In the genomic region with DNA sequence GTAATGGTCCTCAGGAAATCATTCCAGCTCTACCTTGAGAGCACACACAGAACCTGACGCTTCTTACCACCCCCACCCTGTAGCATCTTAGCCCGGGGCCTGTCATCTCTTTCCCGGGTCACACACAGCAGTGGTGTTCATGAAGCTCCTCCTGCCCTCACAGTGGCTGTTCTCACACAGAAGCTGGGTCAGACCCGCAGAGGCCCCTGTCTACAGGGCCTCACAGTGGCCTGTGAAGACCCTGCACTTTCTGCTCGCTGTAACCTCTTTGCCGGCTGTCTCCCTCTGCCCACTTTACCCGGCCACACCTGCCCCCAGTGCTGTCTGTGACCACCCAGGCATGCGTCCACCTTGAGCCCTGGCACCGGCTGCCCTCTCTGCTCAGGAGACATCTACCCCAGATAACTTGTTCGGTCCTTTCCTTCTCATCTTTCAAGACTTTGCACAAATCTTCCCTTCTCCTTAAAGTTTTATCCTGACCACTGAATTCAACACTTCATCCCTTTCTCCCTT, we compare ENCODE assay signal across 8 cellular contexts. TPM values are rescaled to one million over a fixed set of nuclear protein-coding genes. Genes with fewer than 3 reads are reported as not detected.
DNase-seq lines count a peak whose midpoint lies in the region; ATAC-seq, FAIRE-seq and TF ChIP-seq lines count a peak whose summit lies in the region.
"Not testable (repeated sequence)": the region's sequence is repeated elsewhere in the genome, so short reads cannot be mapped to it uniquely, and the experiment has no call there.
"Had no signal": no experiment of that assay in that cellular context is flagged by ENCODE, and none has a peak within 500 bp of the region (broad histone marks: within the 10 kb centered on the region; RNA-seq: fewer than 3 reads in every experiment).

No MANE protein-coding gene starts in this region.

- H3K79me1 ChIP-seq in mesendoderm (ENCODE audit: low read length): not testable (repeated sequence)

- H3K4me1 ChIP-seq in mesendoderm (ENCODE audit: control insufficient read depth, low read depth, low read length); neural progenitor cell: not testable (repeated sequence)

- H3K36me3 Mint-ChIP-seq in T-helper 17 cell (ENCODE audit: low read depth); activated naive CD4-positive, alpha-beta T cell treated with anti-CD3 and anti-CD28 coated beads, Interleukin-2, amount 50 U/mL, for 24 hours; neural progenitor cell: not testable (repeated sequence)
- peaks cover 26% of the 10 kb centered on the region for H3K36me3 Mint-ChIP-seq in endothelial cell (ENCODE audit: low read depth, unreplicated experiment)
- peaks cover 14 to 36% of the 10 kb centered on the region in 2 donors for H3K36me3 Mint-ChIP-seq in stimulated activated naive B cell treated with anti-CD40 and anti-IgM and Interleukin-4, amounts not matched to agents 10 μg/mL and 1 μg/mL and 100 μg/mL, for 72 hours

- DNase-seq in GM19239 (ENCODE audit: insufficient read length, low spot score); T-helper 17 cell; endothelial cell (ENCODE audit: low spot score); neural progenitor cell (ENCODE audit: low spot score); stimulated activated naive B cell treated with anti-CD40 and anti-IgM and Interleukin-4, amounts not matched to agents 10 μg/mL and 1 μg/mL and 100 μg/mL, for 72 hours: not testable (repeated sequence)
- peak; percentile 6 for DNase-seq in mesendoderm

- H4K8ac ChIP-seq in mesendoderm (ENCODE audit: low read depth, low read length): not testable (repeated sequence)

- not testable (repeated sequence) for H4K5ac ChIP-seq in mesendoderm (ENCODE audit: low read length)

- not testable (repeated sequence) for H2BK15ac ChIP-seq in mesendoderm (replicated peaks; ENCODE audit: low read depth)

- not testable (repeated sequence) for H3K4me3 Mint-ChIP-seq in T-helper 17 cell; activated naive CD4-positive, alpha-beta T cell treated with anti-CD3 and anti-CD28 coated beads, Interleukin-2, amount 50 U/mL, for 24 hours; neural progenitor cell; stimulated activated naive B cell treated with anti-CD40 and anti-IgM and Interleukin-4, amounts not matched to agents 10 μg/mL and 1 μg/mL and 100 μg/mL, for 72 hours
- H3K4me3 Mint-ChIP-seq in endothelial cell (ENCODE audit: unreplicated experiment): peak overlapping the region; percentile 72

- not testable (repeated sequence) for H2AFZ ChIP-seq in neural progenitor cell (replicated peaks)

- WGBS in mesendoderm (ENCODE audit: extremely low coverage, insufficient coverage, low lambda C conversion rate): no CpG with 5 or more reads among the region's 10 CpGs

- not testable (repeated sequence) for H3K4ac ChIP-seq in mesendoderm (ENCODE audit: low read depth, low read length)

- H3K18ac ChIP-seq in mesendoderm (ENCODE audit: low read length): not testable (repeated sequence)

- peak overlapping the region; percentile 68 for H3K27ac Mint-ChIP-seq in T-helper 17 cell
- H3K27ac Mint-ChIP-seq in activated naive CD4-positive, alpha-beta T cell treated with anti-CD3 and anti-CD28 coated beads, Interleukin-2, amount 50 U/mL, for 24 hours: peak overlapping the region; percentile 8
- H3K27ac Mint-ChIP-seq in endothelial cell (ENCODE audit: unreplicated experiment): peak overlapping the region; percentile 65
- peak overlapping the region; percentile 21 for H3K27ac Mint-ChIP-seq in neural progenitor cell
- H3K27ac Mint-ChIP-seq in stimulated activated naive B cell treated with anti-CD40 and anti-IgM and Interleukin-4, amounts not matched to agents 10 μg/mL and 1 μg/mL and 100 μg/mL, for 72 hours: peak overlapping the region; percentile 9

- H3K9me3 ChIP-seq in T-helper 17 cell (ENCODE audit: control insufficient read depth, low read length, poor library complexity, severe bottlenecking); neural progenitor cell (ENCODE audit: low read depth): not testable (repeated sequence)

- not testable (repeated sequence) for H3K36me3 ChIP-seq in mesendoderm (ENCODE audit: control insufficient read depth, insufficient read depth, low read length); neural progenitor cell

- not testable (repeated sequence) for H3K4me1 Mint-ChIP-seq in T-helper 17 cell; activated naive CD4-positive, alpha-beta T cell treated with anti-CD3 and anti-CD28 coated beads, Interleukin-2, amount 50 U/mL, for 24 hours; neural progenitor cell; stimulated activated naive B cell treated with anti-CD40 and anti-IgM and Interleukin-4, amounts not matched to agents 10 μg/mL and 1 μg/mL and 100 μg/mL, for 72 hours
- H3K4me1 Mint-ChIP-seq in endothelial cell (ENCODE audit: unreplicated experiment): peaks cover 27% of the 10 kb centered on the region

- H3K4me2 ChIP-seq in mesendoderm (ENCODE audit: low read length); neural progenitor cell: not testable (repeated sequence)

- not testable (repeated sequence) for H4K20me1 ChIP-seq in neural progenitor cell (ENCODE audit: low read depth)

- H3K9me3 Mint-ChIP-seq in activated naive CD4-positive, alpha-beta T cell treated with anti-CD3 and anti-CD28 coated beads, Interleukin-2, amount 50 U/mL, for 24 hours; endothelial cell (ENCODE audit: unreplicated experiment); neural progenitor cell; stimulated activated naive B cell treated with anti-CD40 and anti-IgM and Interleukin-4, amounts not matched to agents 10 μg/mL and 1 μg/mL and 100 μg/mL, for 72 hours: not testable (repeated sequence)

- H3K4me3 ChIP-seq in mesendoderm (ENCODE audit: low read length); neural progenitor cell: not testable (repeated sequence)

- not testable (repeated sequence) for H2AK5ac ChIP-seq in mesendoderm (ENCODE audit: low read length)

- H3K79me2 ChIP-seq in mesendoderm (ENCODE audit: control insufficient read depth, insufficient read depth, low read length); neural progenitor cell (ENCODE audit: low read depth): not testable (repeated sequence)

- not testable (repeated sequence) for H3K27ac ChIP-seq in mesendoderm (ENCODE audit: low read depth, low read length); neural progenitor cell

- H3K56ac ChIP-seq in mesendoderm (ENCODE audit: low read length): not testable (repeated sequence)

- TF ChIP-seq CTCF in endothelial cell (IDR thresholded peaks at IDR 0.05; ENCODE audit: unreplicated experiment); neural progenitor cell (IDR thresholded peaks at IDR 0.05): not testable (repeated sequence)

- H2BK120ac ChIP-seq in mesendoderm (ENCODE audit: low read depth, low read length): not testable (repeated sequence)

- H3K9ac ChIP-seq in mesendoderm (ENCODE audit: low read length); neural progenitor cell: not testable (repeated sequence)

- H3K27me3 ChIP-seq in mesendoderm (ENCODE audit: insufficient read depth, low read length, poor library complexity); neural progenitor cell: not testable (repeated sequence)

- H3K27me3 Mint-ChIP-seq in T-helper 17 cell; activated naive CD4-positive, alpha-beta T cell treated with anti-CD3 and anti-CD28 coated beads, Interleukin-2, amount 50 U/mL, for 24 hours; endothelial cell (ENCODE audit: unreplicated experiment); neural progenitor cell (ENCODE audit: insufficient read depth, low read depth); stimulated activated naive B cell treated with anti-CD40 and anti-IgM and Interleukin-4, amounts not matched to agents 10 μg/mL and 1 μg/mL and 100 μg/mL, for 72 hours: not testable (repeated sequence)

- not testable (repeated sequence) for H3K23ac ChIP-seq in mesendoderm (ENCODE audit: low read length)

- peak; percentile 11 for FAIRE-seq in GM19239 (lab: Jason Lieb, UNC)

- ATAC-seq in T-helper 17 cell; stimulated activated naive B cell treated with anti-CD40 and anti-IgM and Interleukin-4, amounts not matched to agents 10 μg/mL and 1 μg/mL and 100 μg/mL, for 72 hours (replicated peaks): not testable (repeated sequence)

- not testable (repeated sequence) for H3F3A ChIP-seq in neural progenitor cell (ENCODE audit: low read depth)

- not testable (repeated sequence) for H2BK5ac ChIP-seq in mesendoderm (ENCODE audit: low read length)

RNA-seq across cellular contexts. Expression of a gene that starts 46.9 kb away (rescaled TPM):
- under 1 TPM in 1 of 2 donors, not detected in 1; 0.42 TPM for total RNA-seq in T-helper 17 cell
- 218 TPM for total RNA-seq in endothelial cell (ENCODE audit: unreplicated experiment)
- polyA plus RNA-seq in mesendoderm (2013, experiment 1 of 2): 7.8 TPM
- 7.1 TPM for polyA plus RNA-seq in mesendoderm (2013, experiment 2 of 2)
- 24.4 and 28.6 TPM in 2 replicates for total RNA-seq in neural progenitor cell (ENCODE audit: low replicate concordance)
- total RNA-seq: CD4-positive, alpha-beta T cell had no signal

RNA-seq across cellular contexts. Expression of a gene that starts 58.4 kb away (rescaled TPM):
- total RNA-seq in T-helper 17 cell (10 to 100 TPM; 36.5 to 82.2 TPM), endothelial cell (ENCODE audit: unreplicated experiment) (31.9 TPM), neural progenitor cell (ENCODE audit: low replicate concordance) (34.6 and 72.1 TPM in 2 replicates)
- polyA plus RNA-seq in mesendoderm (2013, experiment 1 of 2): 33.3 TPM
- 33.0 TPM for polyA plus RNA-seq in mesendoderm (2013, experiment 2 of 2)

Comparison
In these comparisons a context has a peak if more than half of its experiments do, and no peak if none do; other contexts are left out.
1. H3K27ac Mint-ChIP-seq: peak in every context shown above with its lines; median percentile 68 in T-helper 17 cell; 65 in endothelial cell; 21 in neural progenitor cell; 9 in stimulated activated naive B cell treated with anti-CD40 and anti-IgM and Interleukin-4, amounts not matched to agents 10 μg/mL and 1 μg/mL and 100 μg/mL, for 72 hours; 8 in activated naive CD4-positive, alpha-beta T cell treated with anti-CD3 and anti-CD28 coated beads, Interleukin-2, amount 50 U/mL, for 24 hours.
2. RNA of a gene that starts 46.9 kb away (total RNA-seq): 218 TPM in endothelial cell (single experiment) and 24.4 to 28.6 TPM in neural progenitor cell; 0.42 TPM in T-helper 17 cell; every median in the first group is over 10 times any median in the second.